In the genomic region with DNA sequence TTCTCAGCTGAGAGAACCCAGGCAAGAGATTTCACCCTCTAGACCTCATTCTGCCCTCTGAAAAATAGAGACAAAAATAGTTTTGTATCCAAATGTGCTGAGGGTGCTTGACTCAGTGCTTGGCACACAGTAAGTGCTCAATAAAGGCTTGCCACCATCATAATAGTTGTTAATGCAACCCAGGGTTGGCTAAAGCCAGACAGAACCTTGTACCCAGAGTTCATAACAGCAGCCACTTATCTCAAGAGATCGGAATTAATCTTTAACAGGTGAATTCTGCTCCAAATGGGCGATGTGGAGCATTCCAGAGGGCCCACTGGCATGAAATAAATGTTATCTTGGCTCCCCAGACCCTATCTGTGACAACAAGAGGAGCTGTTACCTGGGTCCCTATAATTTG, we compare ENCODE assay signal across 24 cellular contexts. TPM values are rescaled to one million over a fixed set of nuclear protein-coding genes. Genes with fewer than 3 reads are reported as not detected.
DNase-seq lines count a peak whose midpoint lies in the region; ATAC-seq, FAIRE-seq and TF ChIP-seq lines count a peak whose summit lies in the region.
"Had no signal": no experiment of that assay in that cellular context is flagged by ENCODE, and none has a peak within 500 bp of the region (broad histone marks: within the 10 kb centered on the region; RNA-seq: fewer than 3 reads in every experiment).

No MANE protein-coding gene starts in this region.

- H3K4me2 ChIP-seq in HepG2 (ENCODE audit: low read depth, low read length), result peak overlapping the region; percentile 25; the same call in 1 of the 2 replicates
- H3K4me2 ChIP-seq in MM.1S (ENCODE audit: low read depth, low read length), result no peak overlapping the region
- H3K4me2 ChIP-seq: GM23338 had no signal

- TF ChIP-seq CTCF in HepG2 (CRISPR knock-in tag; IDR thresholded peaks at IDR 0.05), result no peak
- no peak for TF ChIP-seq CTCF in nephron (IDR thresholded peaks at IDR 0.05; ENCODE audit: unreplicated experiment in 3 of 3)
- TF ChIP-seq CTCF in MM.1S (IDR thresholded peaks at IDR 0.05; ENCODE audit: low read length), result no peak

- CTCF ChIA-PET in HepG2 (lab: Yijun Ruan, JAX; ENCODE audit: low intra/inter-chr PET ratio, low total read pairs), result no interaction called here

- POLR2A ChIA-PET in HepG2 (lab: Yijun Ruan, JAX), result no interaction called here

- WGBS in HepG2 (ENCODE audit: low lambda C conversion rate), result 0% methylated on average over 1 of the region's 2 CpGs

- H3K79me2 ChIP-seq in HepG2 (ENCODE audit: insufficient read depth, low read length) (no peaks in the 10 kb centered on the region), MM.1S (ENCODE audit: low read length) (no peaks in the 10 kb centered on the region)

- TF ChIP-seq POLR2A in HepG2 (IDR thresholded peaks at IDR 0.05; ENCODE audit: insufficient read depth in 1 of 2, low read depth in 2 of 2, low read length in 2 of 2), result no peak

- H3K36me3 ChIP-seq in HepG2 (replicated peaks in 1 of 2; ENCODE audit: control insufficient read depth in 1 of 2, insufficient read depth in 2 of 2, low read length in 2 of 2) (no peaks in the 10 kb centered on the region), MM.1S (replicated peaks; ENCODE audit: insufficient read depth, low read length) (no peaks in the 10 kb centered on the region)
- H3K36me3 ChIP-seq: BE2C; BLaER1 treated with 17β-estradiol and CSF1 and Interleukin-3, amounts not matched to agents 10 nM and 100 nM had no signal

- ATAC-seq in HepG2, result peak; percentile 9; the same call in 1 of the 3 replicates
- ATAC-seq: GM23338, HCT116 had no signal

- peak overlapping the region; percentile 37 for H3K27ac Mint-ChIP-seq in dendritic cell treated with granulocyte-macrophage colony-stimulating factor and Interleukin-4, amounts not matched to agents 40 ng/mL and 50 ng/mL, for 4 days
- peak overlapping the region in 2 of 3 experiments; percentile 29 to 57 for H3K27ac Mint-ChIP-seq in nephron
- H3K27ac Mint-ChIP-seq: CD4-positive, alpha-beta memory T cell; GM23338; HFFc6 had no signal

- no peaks in the 10 kb centered on the region for H3K9me3 ChIP-seq in HepG2 (ENCODE audit: low read length)
- H3K9me3 ChIP-seq in MM.1S (replicated peaks; ENCODE audit: insufficient read depth, low read length), result no peaks in the 10 kb centered on the region
- H3K9me3 ChIP-seq: BE2C; BLaER1 treated with 17β-estradiol and CSF1 and Interleukin-3, amounts not matched to agents 10 nM and 100 nM had no signal

- TF ChIP-seq RAD21 in HepG2 (CRISPR knock-in tag; IDR thresholded peaks at IDR 0.05), result no peak

- peaks cover 35% of the 10 kb centered on the region for H3K27me3 Mint-ChIP-seq in dendritic cell treated with granulocyte-macrophage colony-stimulating factor and Interleukin-4, amounts not matched to agents 40 ng/mL and 50 ng/mL, for 4 days
- peaks cover 3% of the 10 kb centered on the region for H3K27me3 Mint-ChIP-seq in nephron (ENCODE audit: low read depth)

- in situ Hi-C loops in ACHN (cut with HindIII; ENCODE audit: low pct_ligation_motif_present, low pct_unique_long_range_greater_than_20kb, low sequenced_read_pairs) (no loop called here), HepG2 (cut with HindIII; ENCODE audit: extremely low pct_ligation_motif_present, low pct_unique_long_range_greater_than_20kb) (no loop called here)

- no peak overlapping the region for H3K27ac ChIP-seq in HepG2 (ENCODE audit: extremely low read length, insufficient read depth, low read length)
- no peak overlapping the region for H3K27ac ChIP-seq in MM.1S (ENCODE audit: low read length)
- H3K27ac ChIP-seq: 22Rv1 had no signal

- H3K27me3 ChIP-seq in HepG2 (ENCODE audit: control insufficient read depth in 1 of 2, insufficient read depth in 2 of 2, low read length in 2 of 2) (no peaks in the 10 kb centered on the region), MM.1S (replicated peaks; ENCODE audit: insufficient read depth, low read length) (peaks cover 3% of the 10 kb centered on the region; the same call in 1 of the 2 replicates)

- no peaks in the 10 kb centered on the region for H3K9me2 ChIP-seq in MM.1S (replicated peaks; ENCODE audit: insufficient read depth, low read length)

- no peak overlapping the region for H2AFZ ChIP-seq in HepG2 (ENCODE audit: low read length)
- no peak overlapping the region for H2AFZ ChIP-seq in MM.1S (ENCODE audit: low read length)
- H2AFZ ChIP-seq: GM23338 had no signal

- FAIRE-seq in HepG2 (lab: Jason Lieb, UNC), result no peak
- FAIRE-seq: A204.1, G401.6, GM12892 had no signal

- peaks cover 67% of the 10 kb centered on the region for H3K4me1 ChIP-seq in HepG2 (ENCODE audit: insufficient read depth, low read length)
- H3K4me1 ChIP-seq in MM.1S (ENCODE audit: low read length), result no peaks in the 10 kb centered on the region
- H3K4me1 ChIP-seq: BE2C had no signal

- no peak for TF ChIP-seq EP300 in HepG2 (IDR thresholded peaks at IDR 0.05; ENCODE audit: low read depth in 2 of 2, low read length in 2 of 2)
- TF ChIP-seq EP300 in HepG2 (CRISPR knock-in tag; IDR thresholded peaks at IDR 0.05; ENCODE audit: borderline replicate concordance), result no peak

- H3K9ac ChIP-seq in HepG2 (ENCODE audit: insufficient read depth, low read depth, low read length) (no peak overlapping the region), MM.1S (ENCODE audit: low read length) (no peak overlapping the region)

- DNase-seq in ACHN, result peak; percentile 35
- DNase-seq in HepG2 (ENCODE audit: low spot score), result no peak
- no peak for DNase-seq in GM19238 (ENCODE audit: insufficient read length, low spot score)
- DNase-seq in MM.1S, result no peak
- DNase-seq in NCI-H1092 (lab: John Stamatoyannopoulos, UW), result no peak
- DNase-seq in NCI-H1930 (lab: John Stamatoyannopoulos, UW), result no peak
- DNase-seq: AML-193; BE2C; Calu3; CD4-positive, alpha-beta memory T cell; COR-L47; DMS153; DND-41; H9; HFFc6 had no signal

- no peaks in the 10 kb centered on the region for H3K36me3 Mint-ChIP-seq in dendritic cell treated with granulocyte-macrophage colony-stimulating factor and Interleukin-4, amounts not matched to agents 40 ng/mL and 50 ng/mL, for 4 days (ENCODE audit: low read depth)
- no peaks in the 10 kb centered on the region for H3K36me3 Mint-ChIP-seq in nephron (ENCODE audit: low read depth)
- H3K36me3 Mint-ChIP-seq: CD4-positive, alpha-beta memory T cell had no signal

- intact Hi-C loops in dendritic cell treated with granulocyte-macrophage colony-stimulating factor and Interleukin-4, amounts not matched to agents 40 ng/mL and 50 ng/mL, for 4 days (cut with micrococcal nuclease), result no loop called here
- intact Hi-C loops in HepG2 (cut with micrococcal nuclease; ENCODE audit: unreplicated experiment), result no loop called here

- no peaks in the 10 kb centered on the region for H3K9me3 Mint-ChIP-seq in dendritic cell treated with granulocyte-macrophage colony-stimulating factor and Interleukin-4, amounts not matched to agents 40 ng/mL and 50 ng/mL, for 4 days
- no peaks in the 10 kb centered on the region for H3K9me3 Mint-ChIP-seq in nephron
- H3K9me3 Mint-ChIP-seq: CD4-positive, alpha-beta memory T cell; GM23338; H9; HFFc6 had no signal

- no peaks in the 10 kb centered on the region; the same call in 1 of the 2 replicates for H4K20me1 ChIP-seq in HepG2 (ENCODE audit: insufficient read depth, low read length)
- no peaks in the 10 kb centered on the region for H4K20me1 ChIP-seq in MM.1S (ENCODE audit: insufficient read depth, low read length)
- H4K20me1 ChIP-seq: BLaER1 treated with 17β-estradiol and CSF1 and Interleukin-3, amounts not matched to agents 10 nM and 100 nM had no signal

- no peak overlapping the region for H3K4me3 Mint-ChIP-seq in dendritic cell treated with granulocyte-macrophage colony-stimulating factor and Interleukin-4, amounts not matched to agents 40 ng/mL and 50 ng/mL, for 4 days
- H3K4me3 Mint-ChIP-seq in nephron, result no peak overlapping the region
- H3K4me3 Mint-ChIP-seq: CD4-positive, alpha-beta memory T cell; GM23338; H9; HFFc6 had no signal

- no TSS peak for BruUV-seq in HepG2 (replicated peaks; lab: Mats Ljungman, UMichigan)

- H3F3A ChIP-seq in MM.1S (ENCODE audit: insufficient read depth, low read length), result no peaks in the 10 kb centered on the region

- H3K4me3 ChIP-seq in HepG2 (replicated peaks in 1 of 3; ENCODE audit: insufficient read depth in 1 of 3, low read depth in 2 of 3, low read length in 3 of 3), result no peak overlapping the region
- H3K4me3 ChIP-seq in MM.1S (ENCODE audit: low read length), result no peak overlapping the region
- H3K4me3 ChIP-seq: BLaER1 treated with 17β-estradiol and CSF1 and Interleukin-3, amounts not matched to agents 10 nM and 100 nM; GM23338 had no signal

- H3K4me1 Mint-ChIP-seq in dendritic cell treated with granulocyte-macrophage colony-stimulating factor and Interleukin-4, amounts not matched to agents 40 ng/mL and 50 ng/mL, for 4 days (ENCODE audit: low read depth), result peaks cover 56% of the 10 kb centered on the region
- peaks cover 7% of the 10 kb centered on the region for H3K4me1 Mint-ChIP-seq in nephron

RNA-seq across cellular contexts. Expression of a gene that starts 2.9 kb away (rescaled TPM):
- 0.35 and 0.66 TPM in 2 replicates for total RNA-seq in HepG2 (2016; rRNA removed; fragmentation: Illumina TruSeq; extraction: Trizol)
- 0.20 and 0.35 TPM in 2 replicates for total RNA-seq in HepG2 (2016; cell fraction: cytosol; rRNA removed; fragmentation: Illumina TruSeq; extraction: Trizol; ENCODE audit: low read depth)
- 0.45 and 0.93 TPM in 2 replicates for total RNA-seq in HepG2 (2016; cell fraction: insoluble cytoplasmic fraction; rRNA removed; fragmentation: Illumina TruSeq; extraction: Trizol)
- 0.83 and 1.0 TPM in 2 replicates for total RNA-seq in HepG2 (2016; cell fraction: membrane; rRNA removed; fragmentation: Illumina TruSeq; extraction: Trizol)
- total RNA-seq in HepG2 (2016; cell fraction: nucleus; rRNA removed; fragmentation: Illumina TruSeq; extraction: Trizol), result 0.75 and 1.1 TPM in 2 replicates
- polyA plus RNA-seq in HepG2 (2011; rRNA removed), result 4.7 and 5.6 TPM in 2 replicates
- 3.1 and 4.5 TPM in 2 replicates for polyA plus RNA-seq in HepG2 (2011; cell fraction: cytosol; rRNA removed)
- 7.9 and 11.8 TPM in 2 replicates for polyA plus RNA-seq in HepG2 (2011; cell fraction: nucleus; rRNA removed)
- 0.68 and 1.3 TPM in 2 replicates for polyA plus RNA-seq in HepG2 (2012)
- polyA plus RNA-seq in HepG2 (2016; cell fraction: cytosol; fragmentation: Illumina TruSeq; extraction: Trizol; ENCODE audit: low read depth), result 0.67 and 0.84 TPM in 2 replicates
- polyA plus RNA-seq in HepG2 (2016; cell fraction: insoluble cytoplasmic fraction; fragmentation: Illumina TruSeq; extraction: Trizol; ENCODE audit: low read depth), result 0.52 and 0.71 TPM in 2 replicates
- polyA plus RNA-seq in HepG2 (2016; cell fraction: membrane; fragmentation: Illumina TruSeq; extraction: Trizol; ENCODE audit: low read depth), result 1.1 and 1.2 TPM in 2 replicates
- 2.0 and 2.5 TPM in 2 replicates for polyA plus RNA-seq in HepG2 (2016; cell fraction: nucleus; fragmentation: Illumina TruSeq; extraction: Trizol; ENCODE audit: insufficient read depth, low read depth)
- 13.9 TPM in 1 of 2 replicates, not detected in the other for polyA minus RNA-seq in HepG2 (2011; rRNA and poly(A)+ RNA removed; ENCODE audit: low replicate concordance)
- polyA minus RNA-seq in HepG2 (2011; cell fraction: cytosol; rRNA and poly(A)+ RNA removed), result 3.2 and 3.3 TPM in 2 replicates
- polyA minus RNA-seq in HepG2 (2011; cell fraction: nucleus; rRNA and poly(A)+ RNA removed), result 4.0 and 4.6 TPM in 2 replicates
- polyA plus RNA-seq: CD4-positive, alpha-beta memory T cell had no signal

RNA-seq across cellular contexts. Expression of a gene that starts 50.1 kb away (rescaled TPM):
- 12.9 and 13.0 TPM in 2 replicates for total RNA-seq in HepG2 (2016; rRNA removed; fragmentation: Illumina TruSeq; extraction: Trizol)
- 14.4 and 15.2 TPM in 2 replicates for total RNA-seq in HepG2 (2016; cell fraction: cytosol; rRNA removed; fragmentation: Illumina TruSeq; extraction: Trizol; ENCODE audit: low read depth)
- total RNA-seq in HepG2 (2016; cell fraction: insoluble cytoplasmic fraction; rRNA removed; fragmentation: Illumina TruSeq; extraction: Trizol), result 12.4 and 12.7 TPM in 2 replicates
- 34.8 and 35.0 TPM in 2 replicates for total RNA-seq in HepG2 (2016; cell fraction: membrane; rRNA removed; fragmentation: Illumina TruSeq; extraction: Trizol)
- total RNA-seq in HepG2 (2016; cell fraction: nucleus; rRNA removed; fragmentation: Illumina TruSeq; extraction: Trizol), result 4.4 and 5.2 TPM in 2 replicates
- 10.7 and 11.5 TPM in 2 replicates for polyA plus RNA-seq in HepG2 (2011; rRNA removed)
- polyA plus RNA-seq in HepG2 (2011; cell fraction: cytosol; rRNA removed), result 10.9 and 11.5 TPM in 2 replicates
- 3.4 and 4.3 TPM in 2 replicates for polyA plus RNA-seq in HepG2 (2011; cell fraction: nucleus; rRNA removed)
- polyA plus RNA-seq in HepG2 (2012), result 12.3 and 13.7 TPM in 2 replicates
- 20.7 and 21.8 TPM in 2 replicates for polyA plus RNA-seq in HepG2 (2016; cell fraction: cytosol; fragmentation: Illumina TruSeq; extraction: Trizol; ENCODE audit: low read depth)
- 17.9 TPM in 2 replicates for polyA plus RNA-seq in HepG2 (2016; cell fraction: insoluble cytoplasmic fraction; fragmentation: Illumina TruSeq; extraction: Trizol; ENCODE audit: low read depth)
- 36.8 and 38.1 TPM in 2 replicates for polyA plus RNA-seq in HepG2 (2016; cell fraction: membrane; fragmentation: Illumina TruSeq; extraction: Trizol; ENCODE audit: low read depth)
- polyA plus RNA-seq in HepG2 (2016; cell fraction: nucleus; fragmentation: Illumina TruSeq; extraction: Trizol; ENCODE audit: insufficient read depth, low read depth), result 10.2 and 10.4 TPM in 2 replicates
- polyA minus RNA-seq in HepG2 (2011; rRNA and poly(A)+ RNA removed; ENCODE audit: low replicate concordance), result 25.4 and 50.4 TPM in 2 replicates
- 16.7 and 19.5 TPM in 2 replicates for polyA minus RNA-seq in HepG2 (2011; cell fraction: cytosol; rRNA and poly(A)+ RNA removed)
- 2.4 and 3.9 TPM in 2 replicates for polyA minus RNA-seq in HepG2 (2011; cell fraction: nucleus; rRNA and poly(A)+ RNA removed)
